ENCODE assay signal across 8 cellular contexts in genomic region chr15:48963524-48964113, GRCh38. TPM values are rescaled to one million over a fixed set of nuclear protein-coding genes. Genes with fewer than 3 reads are reported as not detected.
DNase-seq lines count a peak whose midpoint lies in the region; ATAC-seq and TF ChIP-seq lines count a peak whose summit lies in the region.

TSS of gene SHC4 (minus strand) at chr15:48963919. CDS start at chr15:48963015, 904 bp downstream.

- H3K4me3 Mint-ChIP-seq in stimulated activated naive B cell treated with anti-CD40 and anti-IgM and Interleukin-4, amounts not matched to agents 10 μg/mL and 1 μg/mL and 100 μg/mL, for 72 hours: peak within 1 kb of the TSS; percentile 69 to 74

- H3K4me3 ChIP-seq in GM08714 (ENCODE audit: low read length) (peak within 1 kb of the TSS; percentile 47; the same call in 1 of the 2 replicates), endocrine pancreas (ENCODE audit: control insufficient read depth, insufficient read depth, low read length) (peak within 1 kb of the TSS; percentile 62), liver (ENCODE audit: low read depth in 1 of 3, low read length in 3 of 3) (peak within 1 kb of the TSS; percentile 11 to 46 (median 41))

- peaks cover 41 to 58% of the 10 kb centered on the region in 2 donors for H3K27me3 Mint-ChIP-seq in stimulated activated naive B cell treated with anti-CD40 and anti-IgM and Interleukin-4, amounts not matched to agents 10 μg/mL and 1 μg/mL and 100 μg/mL, for 72 hours

- H3K27ac ChIP-seq in liver (ENCODE audit: low read depth in 1 of 2, low read length in 2 of 2): no peak within 1 kb of the TSS

- peak; percentile 86 for ATAC-seq in SK-N-SH treated with all-trans-retinoic acid at 6 μM for 48 hours
- ATAC-seq in stimulated activated naive B cell treated with anti-CD40 and anti-IgM and Interleukin-4, amounts not matched to agents 10 μg/mL and 1 μg/mL and 100 μg/mL, for 72 hours (replicated peaks): peak; percentile 50 to 55
- no peak for ATAC-seq in HG02852 (IDR thresholded peaks at IDR 0.05; ENCODE audit: unreplicated experiment)

- in situ Hi-C loops in KBM-7 (cut with MboI; ENCODE audit: low pct_unique_long_range_greater_than_20kb, low sequenced_read_pairs): no loop called here

- peak in 1 of 2 donors; percentile 6 for TF ChIP-seq RAD21 in liver (IDR thresholded peaks at IDR 0.05)

- no peaks in the 10 kb centered on the region for H3K36me3 ChIP-seq in endocrine pancreas (ENCODE audit: control insufficient read depth, insufficient read depth, low read length)
- no peaks in the 10 kb centered on the region for H3K36me3 ChIP-seq in liver (ENCODE audit: control insufficient read depth in 4 of 4, insufficient read depth in 3 of 4, low read depth in 1 of 4, low read length in 3 of 4)

- DNase-seq in A172 (ENCODE audit: low spot score) (peak; percentile 76), KBM-7 (peak; percentile 27)
- DNase-seq in stimulated activated naive B cell treated with anti-CD40 and anti-IgM and Interleukin-4, amounts not matched to agents 10 μg/mL and 1 μg/mL and 100 μg/mL, for 72 hours: no peak

- H3K9me3 ChIP-seq in endocrine pancreas (ENCODE audit: control insufficient read depth, low read length): no peaks in the 10 kb centered on the region
- H3K9me3 ChIP-seq in liver (ENCODE audit: control insufficient read depth in 4 of 4, low read length in 3 of 4): no peaks in the 10 kb centered on the region

- H3K27ac Mint-ChIP-seq in stimulated activated naive B cell treated with anti-CD40 and anti-IgM and Interleukin-4, amounts not matched to agents 10 μg/mL and 1 μg/mL and 100 μg/mL, for 72 hours: no peak within 1 kb of the TSS

- peak within 1 kb of the TSS; percentile 8 for H3K9ac ChIP-seq in endocrine pancreas (ENCODE audit: control insufficient read depth, insufficient read depth, low read length)
- no peak within 1 kb of the TSS for H3K9ac ChIP-seq in liver (ENCODE audit: low read depth in 1 of 2, low read length in 2 of 2)

- H3K36me3 Mint-ChIP-seq in stimulated activated naive B cell treated with anti-CD40 and anti-IgM and Interleukin-4, amounts not matched to agents 10 μg/mL and 1 μg/mL and 100 μg/mL, for 72 hours: no peaks in the 10 kb centered on the region

- no peaks in the 10 kb centered on the region for H3K9me3 Mint-ChIP-seq in stimulated activated naive B cell treated with anti-CD40 and anti-IgM and Interleukin-4, amounts not matched to agents 10 μg/mL and 1 μg/mL and 100 μg/mL, for 72 hours

- H3K4me1 Mint-ChIP-seq in stimulated activated naive B cell treated with anti-CD40 and anti-IgM and Interleukin-4, amounts not matched to agents 10 μg/mL and 1 μg/mL and 100 μg/mL, for 72 hours: peaks cover 17 to 21% of the 10 kb centered on the region in 2 donors

- 4% methylated on average over 16 of the region's 16 CpGs for WGBS in liver

- no peak for TF ChIP-seq CTCF in liver (IDR thresholded peaks at IDR 0.05; ENCODE audit: low read depth, low read length, missing input control)

- H3K27me3 ChIP-seq in endocrine pancreas (ENCODE audit: control insufficient read depth, insufficient read depth, low read length) (no peaks in the 10 kb centered on the region), liver (ENCODE audit: control insufficient read depth in 4 of 4, insufficient read depth in 4 of 4, low read length in 3 of 4) (peaks cover 0 to 11% (median 0%) of the 10 kb centered on the region in 4 donors)

- H3K4me1 ChIP-seq in endocrine pancreas (ENCODE audit: control insufficient read depth, insufficient read depth, low read length) (no peaks in the 10 kb centered on the region), liver (ENCODE audit: control insufficient read depth in 4 of 4, insufficient read depth in 4 of 4, low read length in 3 of 4) (peaks cover 3 to 15% (median 11%) of the 10 kb centered on the region in 4 donors)

TF ChIP-seq in SK-N-SH treated with all-trans-retinoic acid at 6 μM for 48 hours, 23 proteins besides CTCF, POLR2A, EP300 and RAD21:
- TF ChIP-seq ZC3H10 (CRISPR knock-in tag; IDR thresholded peaks at IDR 0.05): no peak
- TF ChIP-seq PATZ1 (CRISPR knock-in tag; IDR thresholded peaks at IDR 0.05; ENCODE audit: borderline replicate concordance): no peak
- no peak for TF ChIP-seq GLIS3 (CRISPR knock-in tag; IDR thresholded peaks at IDR 0.05)
- no peak for TF ChIP-seq RARB (CRISPR knock-in tag; IDR thresholded peaks at IDR 0.05)
- no peak for TF ChIP-seq ZFP3 (CRISPR knock-in tag; IDR thresholded peaks at IDR 0.05)
- TF ChIP-seq CSRNP3 (CRISPR knock-in tag; IDR thresholded peaks at IDR 0.05): no peak
- TF ChIP-seq ESRRG (CRISPR knock-in tag; IDR thresholded peaks at IDR 0.05): no peak
TF ChIP-seq in SK-N-SH treated with all-trans-retinoic acid at 6 μM for 48 hours: peak in this region for 0.

TF ChIP-seq in liver, 16 proteins besides CTCF, POLR2A, EP300 and RAD21:
- TF ChIP-seq NR2F2 (IDR thresholded peaks at IDR 0.05) (no peak), JUND (IDR thresholded peaks at IDR 0.05) (peak in 1 of 2 donors; percentile 65)

RNA-seq across cellular contexts. Expression of gene SHC4, which starts in this region (rescaled TPM):
- total RNA-seq in A172 (2014; rRNA removed; shearing (Covaris generic)): 0.59 and 0.84 TPM in 2 replicates
- under 1 TPM; under 0.01 to 0.19 TPM for total RNA-seq in liver
- under 1 TPM; 0.03 to 0.07 TPM for polyA plus RNA-seq in liver

Comparison
In these comparisons a context has a peak if more than half of its experiments do, and no peak if none do; other contexts are left out.
1. Peak in DNase-seq in A172; RNA of the gene not detected or under 1 TPM.